32 cellular contexts compared by ENCODE assay signal in genomic region chr18:52875711-52876110, GRCh38.
"Had no signal": no experiment of that assay in that cellular context is flagged by ENCODE, and none has a peak within 500 bp of the region (broad histone marks: within the 10 kb centered on the region; RNA-seq: fewer than 3 reads in every experiment).

No MANE protein-coding gene starts in this region.

- H3K9me3 Mint-ChIP-seq: activated B cell treated with CpG ODN at 0.5 μM for 24 hours had no signal

- H3K4me1 ChIP-seq: adrenal gland, body of pancreas, colonic mucosa, heart left ventricle had no signal

- H3K27me3 Mint-ChIP-seq: activated B cell treated with CpG ODN at 0.5 μM for 24 hours; activated CD8-positive, alpha-beta T cell treated with anti-CD3 and anti-CD28 coated beads for 36 hours; activated naive CD8-positive, alpha-beta T cell; activated T-helper 17 cell treated with anti-CD3 and anti-CD28 coated beads, Interleukin-2, amount 50 U/mL, for 72 hours; T-helper 17 cell had no signal

- H3K27me3 ChIP-seq: adrenal gland, body of pancreas, cardiac muscle cell, colonic mucosa, heart left ventricle had no signal

- H3K36me3 ChIP-seq: adrenal gland, cardiac muscle cell, colonic mucosa, heart left ventricle, WERI-Rb-1 had no signal

- H3K4me3 Mint-ChIP-seq: activated B cell treated with CpG ODN at 0.5 μM for 24 hours; activated CD8-positive, alpha-beta T cell treated with anti-CD3 and anti-CD28 coated beads for 36 hours; activated naive CD8-positive, alpha-beta T cell; activated T-cell treated with anti-CD3 and anti-CD28 coated beads, Interleukin-2, amount 50 U/mL, for 4 hours; activated T-helper 17 cell treated with anti-CD3 and anti-CD28 coated beads, Interleukin-2, amount 50 U/mL, for 72 hours; T-helper 17 cell; T-helper 2 cell treated with Interferon-gamma antibody and Interleukin-4, amounts not matched to agents 5 μg/mL and 100 μg/mL, for 36 hours had no signal

- H3K4me3 ChIP-seq: adrenal gland, body of pancreas, cardiac muscle cell, colonic mucosa, heart left ventricle had no signal

- ATAC-seq: activated CD4-positive, CD25-positive, alpha-beta regulatory T cell treated with anti-CD3 and anti-CD28 coated beads, Interleukin-2, amount 50 U/mL, for 24 hours; activated CD8-positive, alpha-beta T cell treated with anti-CD3 and anti-CD28 coated beads for 36 hours; activated T-cell treated with anti-CD3 and anti-CD28 coated beads, Interleukin-2, amount 50 U/mL, for 4 hours; activated T-helper 17 cell treated with anti-CD3 and anti-CD28 coated beads, Interleukin-2, amount 50 U/mL, for 72 hours; body of pancreas; esophagus mucosa; heart left ventricle; T-helper 17 cell had no signal

- DNase-seq: activated B cell treated with CpG ODN at 0.5 μM for 24 hours; activated CD4-positive, alpha-beta T cell treated with anti-CD3 and anti-CD28 coated beads for 48 hours; activated CD4-positive, alpha-beta T cell treated with anti-CD3 and anti-CD28 coated beads, Interleukin-2, amount 50 U/mL, for 1 hour; activated CD4-positive, alpha-beta T cell treated with anti-CD3 and anti-CD28 coated beads, Interleukin-2, amount 50 U/mL, for 48 hours; activated CD8-positive, alpha-beta memory T cell treated with anti-CD3 and anti-CD28 coated beads for 24 hours; activated CD8-positive, alpha-beta T cell treated with anti-CD3 and anti-CD28 coated beads for 36 hours; activated effector memory CD4-positive, alpha-beta T cell treated with Interleukin-2 at 50 U/mL for 16 hours; activated gamma-delta T cell treated with Interleukin-2 at 50 U/mL for 16 hours; activated naive CD4-positive, alpha-beta T cell treated with anti-CD3 and anti-CD28 coated beads, Interleukin-2, amount 50 U/mL, for 16 hours; activated naive CD4-positive, alpha-beta T cell treated with Interleukin-2 at 50 U/mL for 16 hours; activated T-cell treated with anti-CD3 and anti-CD28 coated beads, Interleukin-2, amount 50 U/mL, for 4 hours; adrenal gland; amygdala; aorta; body of pancreas; central memory CD4-positive, alpha-beta T cell; cerebellar nuclear complex; colonic mucosa; effector CD8-positive, alpha-beta T cell; foreskin fibroblast; glutamatergic neuron; heart left ventricle; T-helper 1 cell; T-helper 17 cell; T1000; WERI-Rb-1 had no signal

- H3K9me3 ChIP-seq: adrenal gland, body of pancreas, colonic mucosa had no signal

- H3K4me1 Mint-ChIP-seq: activated B cell treated with CpG ODN at 0.5 μM for 24 hours; activated T-helper 17 cell treated with anti-CD3 and anti-CD28 coated beads, Interleukin-2, amount 50 U/mL, for 72 hours; T-helper 17 cell had no signal

- H3K36me3 Mint-ChIP-seq: activated naive CD8-positive, alpha-beta T cell had no signal

- H3K27ac Mint-ChIP-seq: activated B cell treated with CpG ODN at 0.5 μM for 24 hours; activated CD8-positive, alpha-beta T cell treated with anti-CD3 and anti-CD28 coated beads for 36 hours; activated naive CD8-positive, alpha-beta T cell; activated T-helper 17 cell treated with anti-CD3 and anti-CD28 coated beads, Interleukin-2, amount 50 U/mL, for 72 hours; T-helper 17 cell; T-helper 2 cell treated with Interferon-gamma antibody and Interleukin-4, amounts not matched to agents 5 μg/mL and 100 μg/mL, for 36 hours had no signal

- H3K27ac ChIP-seq: adrenal gland, body of pancreas, cardiac muscle cell, colonic mucosa, heart left ventricle, WERI-Rb-1 had no signal
